8 cellular contexts compared by ENCODE assay signal in genomic region chr6:36197739-36198221, GRCh38. TPM values are rescaled to one million over a fixed set of nuclear protein-coding genes. Genes with fewer than 3 reads are reported as not detected.
DNase-seq lines count a peak whose midpoint lies in the region; ATAC-seq and TF ChIP-seq lines count a peak whose summit lies in the region.

No MANE protein-coding gene starts in this region.

- H3K36me3 Mint-ChIP-seq in activated CD8-positive, alpha-beta memory T cell treated with anti-CD3 and anti-CD28 coated beads, Interleukin-2, amount 10 ng/mL, durations not matched to agents 7 days and 5 days = peaks cover 31% of the 10 kb centered on the region
- peaks cover 13 to 41% of the 10 kb centered on the region in 2 donors for H3K36me3 Mint-ChIP-seq in activated naive CD4-positive, alpha-beta T cell treated with anti-CD3 and anti-CD28 coated beads, Interleukin-2, amount 50 U/mL, for 72 hours

- peaks cover 36% of the 10 kb centered on the region for H3K4me1 Mint-ChIP-seq in activated CD8-positive, alpha-beta memory T cell treated with anti-CD3 and anti-CD28 coated beads, Interleukin-2, amount 10 ng/mL, durations not matched to agents 7 days and 5 days

- CTCF ChIA-PET in activated CD8-positive, alpha-beta memory T cell treated with anti-CD3 and anti-CD28 coated beads, Interleukin-2, amount 10 ng/mL, durations not matched to agents 7 days and 5 days (lab: Charles Lee) = interaction anchor here (1.2 kb wide), 1 partner anchor 103 kb away, joined by 3 read pairs; no protein-coding TSS in a partner anchor

- ATAC-seq in activated CD8-positive, alpha-beta memory T cell treated with anti-CD3 and anti-CD28 coated beads, Interleukin-2, amount 10 ng/mL, durations not matched to agents 7 days and 5 days = no peak
- no peak for ATAC-seq in activated naive CD4-positive, alpha-beta T cell treated with anti-CD3 and anti-CD28 coated beads, Interleukin-2, amount 50 U/mL, for 72 hours
- no peak for ATAC-seq in HG03342 (IDR thresholded peaks at IDR 0.05; ENCODE audit: unreplicated experiment)

- peak overlapping the region; percentile 53 for H3K4me3 ChIP-seq in kidney epithelial cell (ENCODE audit: low read depth, low read length)

- DNase-seq in activated CD8-positive, alpha-beta memory T cell treated with anti-CD3 and anti-CD28 coated beads, Interleukin-2, amount 10 ng/mL, durations not matched to agents 7 days and 5 days = no peak
- DNase-seq in activated CD8-positive, alpha-beta memory T cell treated with anti-CD3 and anti-CD28 coated beads, Interleukin-2, amount 50 U/mL, for 4 hours = no peak
- DNase-seq in activated naive CD4-positive, alpha-beta T cell treated with anti-CD3 and anti-CD28 coated beads, Interleukin-2, amount 50 U/mL, for 72 hours (ENCODE audit: low spot score in 2 of 2) = no peak
- DNase-seq in kidney epithelial cell (ENCODE audit: low read depth) (no peak), superior temporal gyrus (ENCODE audit: extremely low spot score) (peak; percentile 33)
- DNase-seq in stimulated activated CD4-positive, alpha-beta T cell treated with anti-CD3 and anti-CD28 coated beads, Interleukin-12 subunit alpha, Interleukin-12 subunit beta, amount 100 ng/mL, for 4 hours = no peak
- DNase-seq in stimulated activated CD4-positive, alpha-beta T cell treated with anti-CD3 and anti-CD28 coated beads, Interleukin-2, amount 100 ng/mL, for 24 hours = no peak

- H3K27me3 ChIP-seq in kidney epithelial cell (ENCODE audit: control insufficient read depth, insufficient read depth, low read length) = no peaks in the 10 kb centered on the region

- H3K9me3 Mint-ChIP-seq in activated CD8-positive, alpha-beta memory T cell treated with anti-CD3 and anti-CD28 coated beads, Interleukin-2, amount 10 ng/mL, durations not matched to agents 7 days and 5 days (ENCODE audit: low read depth) = no peaks in the 10 kb centered on the region
- H3K9me3 Mint-ChIP-seq in activated naive CD4-positive, alpha-beta T cell treated with anti-CD3 and anti-CD28 coated beads, Interleukin-2, amount 50 U/mL, for 72 hours = peaks cover 0 to 12% of the 10 kb centered on the region in 2 donors

- peaks cover 6% of the 10 kb centered on the region for H3K27me3 Mint-ChIP-seq in activated CD8-positive, alpha-beta memory T cell treated with anti-CD3 and anti-CD28 coated beads, Interleukin-2, amount 10 ng/mL, durations not matched to agents 7 days and 5 days

- peaks cover 1% of the 10 kb centered on the region for H3K36me3 ChIP-seq in kidney epithelial cell (ENCODE audit: control insufficient read depth, insufficient read depth, low read length)

- no peak for TF ChIP-seq CTCF in kidney epithelial cell (IDR thresholded peaks at IDR 0.05; ENCODE audit: insufficient read depth, low read length, poor library complexity, severe bottlenecking)

- H3K4me3 Mint-ChIP-seq in activated CD8-positive, alpha-beta memory T cell treated with anti-CD3 and anti-CD28 coated beads, Interleukin-2, amount 10 ng/mL, durations not matched to agents 7 days and 5 days = peak overlapping the region; percentile 81

- H3K27ac Mint-ChIP-seq in activated CD8-positive, alpha-beta memory T cell treated with anti-CD3 and anti-CD28 coated beads, Interleukin-2, amount 10 ng/mL, durations not matched to agents 7 days and 5 days = peak overlapping the region; percentile 94
- H3K27ac Mint-ChIP-seq in activated naive CD4-positive, alpha-beta T cell treated with anti-CD3 and anti-CD28 coated beads, Interleukin-2, amount 50 U/mL, for 72 hours = peak overlapping the region; percentile 88 to 91

RNA-seq across cellular contexts. Expression of gene BRPF3, which starts 1.2 kb away (rescaled TPM):
- total RNA-seq in activated CD8-positive, alpha-beta memory T cell treated with anti-CD3 and anti-CD28 coated beads, Interleukin-2, amount 10 ng/mL, durations not matched to agents 7 days and 5 days = 10 to 100 TPM; 13.4 to 14.8 TPM
- total RNA-seq in activated naive CD4-positive, alpha-beta T cell treated with anti-CD3 and anti-CD28 coated beads, Interleukin-2, amount 50 U/mL, for 72 hours = 10 to 100 TPM; 17.7 to 21.6 TPM
- 16.6 and 19.2 TPM in 2 replicates for total RNA-seq in kidney epithelial cell
